ENCODE assay signal across 8 cellular contexts in the genomic region with DNA sequence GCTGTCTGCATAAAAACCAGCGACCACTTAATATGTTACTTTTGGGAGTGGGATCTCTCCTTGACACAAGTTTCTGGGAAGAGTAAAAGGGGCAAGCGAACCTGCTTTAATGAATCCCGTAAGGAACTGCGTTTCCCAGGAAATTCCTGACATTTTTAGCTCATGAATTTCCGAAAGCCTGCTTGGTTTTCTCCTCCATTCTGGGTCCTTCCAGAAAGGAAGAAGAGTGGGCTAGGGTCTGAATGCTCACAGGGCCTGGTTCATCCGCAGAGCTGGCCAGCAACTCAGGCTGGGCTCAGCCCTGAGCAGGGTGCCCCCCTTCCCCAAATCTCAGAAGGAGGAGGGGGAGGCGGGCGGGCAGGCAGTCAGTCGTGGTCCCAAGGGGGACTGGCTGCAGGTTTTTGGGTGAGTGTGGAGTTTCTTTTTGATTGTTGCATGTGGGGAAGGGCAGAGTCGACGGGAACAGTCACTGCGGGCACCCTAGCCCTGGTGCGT. TPM values are rescaled to one million over a fixed set of nuclear protein-coding genes. Genes with fewer than 3 reads are reported as not detected.
DNase-seq lines count a peak whose midpoint lies in the region; ATAC-seq and TF ChIP-seq lines count a peak whose summit lies in the region.

No MANE protein-coding gene starts in this region.

- H3K27ac ChIP-seq in GM23248 = peak overlapping the region; percentile 69
- peak overlapping the region; percentile 93 for H3K27ac ChIP-seq in WERI-Rb-1
- H3K27ac ChIP-seq in hepatocyte = no peak overlapping the region

- DNase-seq in GM23248 = peak; percentile 50
- DNase-seq in WERI-Rb-1 = no peak
- DNase-seq in hepatocyte (ENCODE audit: low spot score) = no peak
- no peak for DNase-seq in stimulated activated effector memory CD8-positive, alpha-beta T cell treated with anti-CD3 and anti-CD28 coated beads, Interleukin-12 subunit alpha, Interleukin-12 subunit beta, amount 100 ng/mL, for 72 hours (ENCODE audit: low spot score in 2 of 2)
- no peak for DNase-seq in NCI-H526 treated with DMSO at 0.1 percent for 48 hours (lab: John Stamatoyannopoulos, UW)
- DNase-seq in NCI-H187 (lab: John Stamatoyannopoulos, UW) = no peak
- DNase-seq in NOMO-1 (lab: John Stamatoyannopoulos, UW; ENCODE audit: unreplicated experiment in 2 of 2) = no peak

- H3K36me3 Mint-ChIP-seq in stimulated activated effector memory CD8-positive, alpha-beta T cell treated with anti-CD3 and anti-CD28 coated beads, Interleukin-12 subunit alpha, Interleukin-12 subunit beta, amount 100 ng/mL, for 72 hours = peaks cover 29% of the 10 kb centered on the region

- H2AFZ ChIP-seq in GM23248 = peak overlapping the region; percentile 65
- no peak overlapping the region for H2AFZ ChIP-seq in hepatocyte

- H3K4me3 Mint-ChIP-seq in stimulated activated effector memory CD8-positive, alpha-beta T cell treated with anti-CD3 and anti-CD28 coated beads, Interleukin-12 subunit alpha, Interleukin-12 subunit beta, amount 100 ng/mL, for 72 hours = peak overlapping the region; percentile 83

- H3K9ac ChIP-seq in GM23248 = peak overlapping the region; percentile 89

- no peaks in the 10 kb centered on the region for H3K9me3 Mint-ChIP-seq in stimulated activated effector memory CD8-positive, alpha-beta T cell treated with anti-CD3 and anti-CD28 coated beads, Interleukin-12 subunit alpha, Interleukin-12 subunit beta, amount 100 ng/mL, for 72 hours

- no peaks in the 10 kb centered on the region for H3K9me3 ChIP-seq in GM23248 (ENCODE audit: low read depth)
- no peaks in the 10 kb centered on the region for H3K9me3 ChIP-seq in WERI-Rb-1 (ENCODE audit: severe bottlenecking)
- H3K9me3 ChIP-seq in hepatocyte (ENCODE audit: low read depth) = no peaks in the 10 kb centered on the region

- peaks cover 64% of the 10 kb centered on the region for H3K4me1 Mint-ChIP-seq in stimulated activated effector memory CD8-positive, alpha-beta T cell treated with anti-CD3 and anti-CD28 coated beads, Interleukin-12 subunit alpha, Interleukin-12 subunit beta, amount 100 ng/mL, for 72 hours

- no peak for ATAC-seq in stimulated activated effector memory CD8-positive, alpha-beta T cell treated with anti-CD3 and anti-CD28 coated beads, Interleukin-12 subunit alpha, Interleukin-12 subunit beta, amount 100 ng/mL, for 72 hours
- ATAC-seq in GM18498 (IDR thresholded peaks at IDR 0.05; ENCODE audit: unreplicated experiment) = no peak

- H3K4me1 ChIP-seq in GM23248 (ENCODE audit: insufficient read depth) (peaks cover 47% of the 10 kb centered on the region), hepatocyte (ENCODE audit: insufficient read depth) (peaks cover 41% of the 10 kb centered on the region)

- in situ Hi-C loops in GM23248 (cut with MboI) = no loop called here

- H4K20me1 ChIP-seq in GM23248 (ENCODE audit: insufficient read depth) (peaks cover 21% of the 10 kb centered on the region; the same call in 1 of the 2 replicates), hepatocyte (ENCODE audit: insufficient read depth, poor library complexity, severe bottlenecking) (peaks cover 66% of the 10 kb centered on the region)

- H3K27me3 ChIP-seq in GM23248 (replicated peaks; ENCODE audit: insufficient read depth) = no peaks in the 10 kb centered on the region
- H3K27me3 ChIP-seq in WERI-Rb-1 (ENCODE audit: insufficient read depth, low read depth, severe bottlenecking) = no peaks in the 10 kb centered on the region
- peaks cover 43% of the 10 kb centered on the region for H3K27me3 ChIP-seq in hepatocyte

- H3K36me3 ChIP-seq in GM23248 (ENCODE audit: low read depth) (no peaks in the 10 kb centered on the region; the same call in 1 of the 2 replicates), WERI-Rb-1 (peaks cover 22% of the 10 kb centered on the region), hepatocyte (replicated peaks; ENCODE audit: insufficient read depth, low read depth) (no peaks in the 10 kb centered on the region)

- peaks cover 23% of the 10 kb centered on the region for H3F3A ChIP-seq in GM23248 (ENCODE audit: insufficient read depth)

- H3K4me2 ChIP-seq in GM23248 (ENCODE audit: unreplicated experiment) = peak overlapping the region; percentile 89
- peak overlapping the region; percentile 98 for H3K4me2 ChIP-seq in hepatocyte

- peak overlapping the region; percentile 90 for H3K27ac Mint-ChIP-seq in stimulated activated effector memory CD8-positive, alpha-beta T cell treated with anti-CD3 and anti-CD28 coated beads, Interleukin-12 subunit alpha, Interleukin-12 subunit beta, amount 100 ng/mL, for 72 hours

- peak overlapping the region; percentile 78 for H3K4me3 ChIP-seq in GM23248
- peak overlapping the region; percentile 60 for H3K4me3 ChIP-seq in WERI-Rb-1 (ENCODE audit: low read depth, low read length)
- peak overlapping the region; percentile 81 for H3K4me3 ChIP-seq in hepatocyte

- H3K79me2 ChIP-seq in GM23248 (ENCODE audit: insufficient read depth) = peaks cover 92% of the 10 kb centered on the region
- H3K79me2 ChIP-seq in hepatocyte = peaks cover 81% of the 10 kb centered on the region

- 3 to 5% methylated on average over 6 to 13 of the region's 13 CpGs for WGBS in GM23248 (ENCODE audit: low coverage in 1 of 2, low lambda C conversion rate in 2 of 2, missing lambda C conversion rate in 2 of 2), 2 experiments
- WGBS in hepatocyte (ENCODE audit: low lambda C conversion rate, missing lambda C conversion rate) = 28% methylated on average over 6 of the region's 13 CpGs

- TF ChIP-seq CTCF in WERI-Rb-1 (IDR thresholded peaks at IDR 0.05; ENCODE audit: low read depth, low read length) (no peak), hepatocyte (IDR thresholded peaks at IDR 0.05; ENCODE audit: poor library complexity) (no peak)

- H3K9me2 ChIP-seq in GM23248 (ENCODE audit: insufficient read depth) (no peaks in the 10 kb centered on the region), hepatocyte (replicated peaks; ENCODE audit: insufficient read depth) (no peaks in the 10 kb centered on the region)

RNA-seq across cellular contexts. Expression of gene PURA, which starts 1.2 kb away (rescaled TPM):
- 24.2 and 30.6 TPM in 2 replicates for total RNA-seq in GM23248 (2014; rRNA removed; shearing (Covaris generic))
- polyA plus RNA-seq in GM23248 (2016; fragmentation: Nextera tagmentation; extraction: Ambion mirVana) = 7.9 and 10.7 TPM in 2 replicates
- total RNA-seq in hepatocyte = 11.9 and 13.8 TPM in 2 replicates
- polyA plus RNA-seq in hepatocyte = 7.4 and 10.1 TPM in 2 replicates

RNA-seq across cellular contexts. Expression of gene IGIP, which starts 13.0 kb away (rescaled TPM):
- 13.0 and 16.3 TPM in 2 replicates for total RNA-seq in GM23248 (2014; rRNA removed; shearing (Covaris generic))
- polyA plus RNA-seq in GM23248 (2016; fragmentation: Nextera tagmentation; extraction: Ambion mirVana) (3.4 and 3.5 TPM in 2 replicates), hepatocyte (0.50 and 0.89 TPM in 2 replicates)
- 4.4 and 7.2 TPM in 2 replicates for total RNA-seq in hepatocyte
